Comparison of ENCODE assay signal across 8 cellular contexts in the genomic region with DNA sequence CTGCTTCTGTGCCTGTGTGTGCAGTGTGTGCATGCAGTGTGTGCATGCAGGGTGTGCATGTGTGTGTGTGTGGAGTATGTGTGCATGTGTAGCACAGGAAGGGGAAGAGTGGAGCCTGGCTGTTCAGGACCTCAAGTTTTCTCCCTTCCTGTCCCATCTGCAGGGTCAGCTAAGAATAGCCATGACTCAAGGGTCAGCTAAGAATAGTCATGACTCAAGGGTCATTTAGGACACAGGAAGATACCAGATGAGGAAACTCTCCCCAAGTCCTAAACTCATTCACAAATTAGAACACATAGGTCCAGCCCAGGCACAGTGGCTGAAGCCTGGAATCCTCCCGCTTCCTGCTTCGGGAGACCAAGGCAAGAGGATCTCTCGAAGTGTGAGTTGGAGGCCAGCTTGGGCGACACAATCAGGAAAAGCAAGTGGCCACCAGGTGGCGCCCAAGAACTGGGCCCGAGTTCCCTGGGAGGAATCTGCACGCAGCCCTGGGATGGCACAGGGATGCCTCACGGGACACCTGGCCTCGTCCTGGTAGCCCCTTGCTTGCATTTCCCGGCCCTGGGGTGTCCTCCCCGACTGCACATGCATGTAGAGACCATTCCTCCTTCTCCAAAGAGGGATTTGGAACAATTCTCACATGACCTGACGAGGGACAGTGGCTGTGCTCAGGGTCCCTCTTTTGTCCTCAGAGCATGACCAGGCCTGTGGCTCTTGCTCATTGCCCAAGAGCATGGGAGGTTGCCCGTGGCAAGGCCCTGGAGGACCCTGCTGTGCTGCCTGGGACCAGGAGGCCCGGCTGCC. TPM values are rescaled to one million over a fixed set of nuclear protein-coding genes. Genes with fewer than 3 reads are reported as not detected.
DNase-seq lines count a peak whose midpoint lies in the region; ATAC-seq and TF ChIP-seq lines count a peak whose summit lies in the region.

No MANE protein-coding gene starts in this region.

- TF ChIP-seq CTCF in neural progenitor cell (IDR thresholded peaks at IDR 0.05), result peak; percentile 82
- TF ChIP-seq CTCF in thoracic aorta (IDR thresholded peaks at IDR 0.05), result peak; percentile 68

- H3K27ac Mint-ChIP-seq in activated CD8-positive, alpha-beta T cell treated with anti-CD3 and anti-CD28 coated beads, Interleukin-2, amount 10 ng/mL, durations not matched to agents 7 days and 5 days, result no peak overlapping the region
- no peak overlapping the region for H3K27ac Mint-ChIP-seq in neural progenitor cell

- no peaks in the 10 kb centered on the region for H4K20me1 ChIP-seq in neural progenitor cell (ENCODE audit: low read depth)

- POLR2A ChIA-PET in activated CD8-positive, alpha-beta T cell treated with anti-CD3 and anti-CD28 coated beads, Interleukin-2, amount 10 ng/mL, durations not matched to agents 7 days and 5 days (lab: Charles Lee), result interaction anchor here (0.6 to 1.0 kb wide), 2 partner anchors 10 to 21 kb away, joined by 3 read pairs; partner anchors contain the start of gene VOPP1

- H3K9ac ChIP-seq in neural progenitor cell, result no peak overlapping the region

- DNase-seq in DMS79 treated with DMSO at 0.1 percent for 48 hours (lab: John Stamatoyannopoulos, UW) (peak; percentile 5), DMS79 (lab: John Stamatoyannopoulos, UW) (no peak), NCI-H69 (lab: John Stamatoyannopoulos, UW) (peak; percentile 75), erythroblast (lab: John Stamatoyannopoulos, UW) (peak; percentile 39 to 76), neural progenitor cell (ENCODE audit: low spot score) (peak; percentile 73), thoracic aorta (ENCODE audit: low spot score) (no peak)
- peak; percentile 72 for DNase-seq in activated CD8-positive, alpha-beta T cell treated with anti-CD3 and anti-CD28 coated beads, Interleukin-2, amount 10 ng/mL, durations not matched to agents 7 days and 5 days

- no peak for TF ChIP-seq POLR2A in erythroblast (IDR thresholded peaks at IDR 0.05; ENCODE audit: low read length)

- peak overlapping the region; percentile 9 for H2AFZ ChIP-seq in neural progenitor cell (replicated peaks)

- H3K79me2 ChIP-seq in neural progenitor cell (ENCODE audit: low read depth), result no peaks in the 10 kb centered on the region

- CTCF ChIA-PET in activated CD8-positive, alpha-beta T cell treated with anti-CD3 and anti-CD28 coated beads, Interleukin-2, amount 10 ng/mL, durations not matched to agents 7 days and 5 days (lab: Charles Lee), result interaction anchor here (0.6 to 2.4 kb wide), 11 partner anchors 10 to 390 kb away, joined by 3 to 15 read pairs (median 4); no protein-coding TSS in a partner anchor

- no peaks in the 10 kb centered on the region for H3K9me3 Mint-ChIP-seq in activated CD8-positive, alpha-beta T cell treated with anti-CD3 and anti-CD28 coated beads, Interleukin-2, amount 10 ng/mL, durations not matched to agents 7 days and 5 days (ENCODE audit: insufficient read depth)
- H3K9me3 Mint-ChIP-seq in neural progenitor cell, result no peaks in the 10 kb centered on the region

- H3K4me3 Mint-ChIP-seq in activated CD8-positive, alpha-beta T cell treated with anti-CD3 and anti-CD28 coated beads, Interleukin-2, amount 10 ng/mL, durations not matched to agents 7 days and 5 days, result no peak overlapping the region
- no peak overlapping the region for H3K4me3 Mint-ChIP-seq in neural progenitor cell

- no peaks in the 10 kb centered on the region for H3K4me1 ChIP-seq in neural progenitor cell
- H3K4me1 ChIP-seq in thoracic aorta (ENCODE audit: control insufficient read depth in 1 of 2, low read depth in 2 of 2), result peaks cover 7 to 8% of the 10 kb centered on the region in 2 donors

- no peaks in the 10 kb centered on the region for H3K36me3 Mint-ChIP-seq in activated CD8-positive, alpha-beta T cell treated with anti-CD3 and anti-CD28 coated beads, Interleukin-2, amount 10 ng/mL, durations not matched to agents 7 days and 5 days (ENCODE audit: low read depth)
- no peaks in the 10 kb centered on the region for H3K36me3 Mint-ChIP-seq in neural progenitor cell

- H3K27me3 Mint-ChIP-seq in activated CD8-positive, alpha-beta T cell treated with anti-CD3 and anti-CD28 coated beads, Interleukin-2, amount 10 ng/mL, durations not matched to agents 7 days and 5 days (ENCODE audit: low read depth), result no peaks in the 10 kb centered on the region
- H3K27me3 Mint-ChIP-seq in neural progenitor cell (ENCODE audit: insufficient read depth, low read depth), result peaks cover 4% of the 10 kb centered on the region

- peak; percentile 47 for ATAC-seq in HG02678 (IDR thresholded peaks at IDR 0.05; ENCODE audit: unreplicated experiment)
- peak; percentile 65 for ATAC-seq in activated CD8-positive, alpha-beta T cell treated with anti-CD3 and anti-CD28 coated beads, Interleukin-2, amount 10 ng/mL, durations not matched to agents 7 days and 5 days
- peak; percentile 83 for ATAC-seq in thoracic aorta (ENCODE audit: insufficient number of reproducible peaks, low FRiP score, low read depth)

- no peak overlapping the region for H3K4me2 ChIP-seq in neural progenitor cell

- H3K36me3 ChIP-seq in neural progenitor cell (no peaks in the 10 kb centered on the region), thoracic aorta (no peaks in the 10 kb centered on the region)

- H3K9me3 ChIP-seq in neural progenitor cell (ENCODE audit: low read depth) (no peaks in the 10 kb centered on the region), thoracic aorta (no peaks in the 10 kb centered on the region)

- H3F3A ChIP-seq in neural progenitor cell (ENCODE audit: low read depth), result no peaks in the 10 kb centered on the region

- no peak overlapping the region for H3K4me3 ChIP-seq in neural progenitor cell
- no peak overlapping the region for H3K4me3 ChIP-seq in thoracic aorta

- no peak overlapping the region for H3K27ac ChIP-seq in neural progenitor cell
- H3K27ac ChIP-seq in thoracic aorta, result no peak overlapping the region

- no peaks in the 10 kb centered on the region for H3K4me1 Mint-ChIP-seq in activated CD8-positive, alpha-beta T cell treated with anti-CD3 and anti-CD28 coated beads, Interleukin-2, amount 10 ng/mL, durations not matched to agents 7 days and 5 days (ENCODE audit: low read depth)
- no peaks in the 10 kb centered on the region for H3K4me1 Mint-ChIP-seq in neural progenitor cell

- no peaks in the 10 kb centered on the region for H3K27me3 ChIP-seq in neural progenitor cell
- no peaks in the 10 kb centered on the region for H3K27me3 ChIP-seq in thoracic aorta (replicated peaks; ENCODE audit: insufficient read depth)

RNA-seq across cellular contexts. Expression of gene VOPP1, which starts 21.4 kb away (rescaled TPM):
- total RNA-seq in activated CD8-positive, alpha-beta T cell treated with anti-CD3 and anti-CD28 coated beads, Interleukin-2, amount 10 ng/mL, durations not matched to agents 7 days and 5 days, result 10 to 100 TPM; 44.5 to 45.3 TPM
- total RNA-seq in neural progenitor cell (ENCODE audit: low replicate concordance) (46.6 and 55.9 TPM in 2 replicates), thoracic aorta (100 to 1,000 TPM in 1 of 2 donors, 10 to 100 TPM in 1; 88.9 to 131 TPM)

Comparison
In these comparisons a context has a peak if more than half of its experiments do, and no peak if none do; other contexts are left out.
1. DNase-seq: peak in DMS79 treated with DMSO at 0.1 percent for 48 hours (single experiment), NCI-H69 (single experiment), activated CD8-positive, alpha-beta T cell treated with anti-CD3 and anti-CD28 coated beads, Interleukin-2, amount 10 ng/mL, durations not matched to agents 7 days and 5 days (single experiment), erythroblast (2 of 2) and neural progenitor cell (single experiment); none in DMS79 (single experiment) and thoracic aorta (single experiment).
2. Peak in every context shown above with its lines, with median percentiles within 50 percentile points of each other: ATAC-seq.